Comparison of ENCODE assay signal across 9 cellular contexts in the genomic region with DNA sequence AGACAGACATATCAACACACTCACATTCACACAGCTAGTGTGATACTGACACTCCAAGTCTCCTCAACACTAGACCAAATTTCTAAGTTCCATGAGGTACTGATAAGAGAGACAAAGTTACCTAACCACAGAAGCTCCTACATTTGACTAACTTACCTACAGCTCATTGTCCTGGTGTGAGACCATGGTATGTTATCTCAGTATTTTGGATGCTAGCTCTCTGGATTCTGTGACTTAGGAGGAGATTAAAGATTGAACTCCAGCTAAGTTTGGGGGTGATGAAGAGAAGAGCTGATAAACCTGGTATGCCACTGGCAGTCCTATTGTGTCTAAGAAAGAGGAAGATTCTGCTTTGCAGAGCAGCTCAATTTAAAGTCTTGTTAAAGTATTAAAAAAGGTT.
"Had no signal": no experiment of that assay in that cellular context is flagged by ENCODE, and none has a peak within 500 bp of the region (broad histone marks: within the 10 kb centered on the region; RNA-seq: fewer than 3 reads in every experiment).

No MANE protein-coding gene starts in this region.

- H3K27ac ChIP-seq: GM23248 had no signal

- H3K9me3 ChIP-seq: HAP-1 had no signal

- DNase-seq: GM23248, GOT3, H7, HFFc6, IMR-90, KBM-7 had no signal

- H2AFZ ChIP-seq: GM23248 had no signal

- H3K4me1 ChIP-seq: HAP-1 had no signal

- FAIRE-seq: HTR-8/SVneo had no signal

- ATAC-seq: HCT116 had no signal

- H3K4me3 ChIP-seq: GM23248, HAP-1 had no signal

- H3K9ac ChIP-seq: GM23248 had no signal

- H3K36me3 ChIP-seq: HAP-1 had no signal
